ENCODE assay signal across 8 cellular contexts in genomic region chr16:14003119-14003570, GRCh38.
DNase-seq lines count a peak whose midpoint lies in the region; ATAC-seq and TF ChIP-seq lines count a peak whose summit lies in the region.

No MANE protein-coding gene starts in this region.

- H3K9me3 ChIP-seq in SU-DHL-6 (ENCODE audit: insufficient read depth, low read length): no peaks in the 10 kb centered on the region
- H3K9me3 ChIP-seq in neural cell (ENCODE audit: low read length): no peaks in the 10 kb centered on the region

- no peaks in the 10 kb centered on the region for H3K9me2 ChIP-seq in SU-DHL-6 (replicated peaks; ENCODE audit: insufficient read depth, low read length)
- no peaks in the 10 kb centered on the region for H3K9me2 ChIP-seq in neural cell (ENCODE audit: insufficient read depth, low read length)

- no peak for ATAC-seq in GM18517 (IDR thresholded peaks at IDR 0.05; ENCODE audit: unreplicated experiment)

- H3K36me3 ChIP-seq in SU-DHL-6 (ENCODE audit: low read length) (no peaks in the 10 kb centered on the region), neural cell (ENCODE audit: insufficient read depth, low read length) (no peaks in the 10 kb centered on the region)

- no peaks in the 10 kb centered on the region; the same call in 1 of the 2 replicates for H3K27me3 ChIP-seq in SU-DHL-6 (ENCODE audit: low read length)
- H3K27me3 ChIP-seq in neural cell (ENCODE audit: insufficient read depth, low read depth, low read length): no peaks in the 10 kb centered on the region

- peak; percentile 65 for DNase-seq in HEK293T (ENCODE audit: extremely low spot score)
- DNase-seq in foreskin melanocyte: peak; percentile 59
- DNase-seq in activated CD8-positive, alpha-beta memory T cell treated with anti-CD3 and anti-CD28 coated beads for 24 hours: no peak
- no peak for DNase-seq in NCI-H1436 treated with DMSO at 0.1 percent for 48 hours (lab: John Stamatoyannopoulos, UW)
- DNase-seq in activated CD4-positive, CD25-positive, alpha-beta regulatory T cell treated with anti-CD3 and anti-CD28 coated beads, Interleukin-2, amount 50 U/mL, for 72 hours: no peak

- H3K4me2 ChIP-seq in SU-DHL-6 (ENCODE audit: low read depth, low read length, poor library complexity, severe bottlenecking) (no peak overlapping the region), neural cell (ENCODE audit: low read length) (no peak overlapping the region)

- H3K27ac ChIP-seq in SU-DHL-6 (ENCODE audit: low read depth, low read length) (no peak overlapping the region), neural cell (ENCODE audit: low read length) (no peak overlapping the region)

- no peak for TF ChIP-seq EP300 in neural cell (conservative IDR thresholded peaks at IDR 0.05; ENCODE audit: poor library complexity, severe bottlenecking)

- no peaks in the 10 kb centered on the region for H3K79me2 ChIP-seq in SU-DHL-6 (ENCODE audit: insufficient read depth, low read length)
- no peaks in the 10 kb centered on the region for H3K79me2 ChIP-seq in neural cell (replicated peaks; ENCODE audit: insufficient read depth, low read length)

- no peak for TF ChIP-seq RAD21 in neural cell (conservative IDR thresholded peaks at IDR 0.05)

- TF ChIP-seq CTCF in SU-DHL-6 (IDR thresholded peaks at IDR 0.05; ENCODE audit: insufficient read depth, low read length, poor library complexity, severe bottlenecking) (no peak), neural cell (IDR thresholded peaks at IDR 0.05; ENCODE audit: poor library complexity, severe bottlenecking) (peak; percentile 43)

- H3K9ac ChIP-seq in SU-DHL-6 (ENCODE audit: low read length) (no peak overlapping the region), neural cell (ENCODE audit: low read length) (peak overlapping the region; percentile 1)

- POLR2A ChIA-PET in HEK293T (lab: Yijun Ruan, JAX): no interaction called here

- no peaks in the 10 kb centered on the region for H4K20me1 ChIP-seq in SU-DHL-6 (ENCODE audit: low read depth, low read length)
- H4K20me1 ChIP-seq in neural cell (ENCODE audit: insufficient read depth): no peaks in the 10 kb centered on the region

- H3K4me3 ChIP-seq in SU-DHL-6 (ENCODE audit: insufficient read depth, low read length, poor library complexity, severe bottlenecking) (no peak overlapping the region), neural cell (ENCODE audit: low read length) (peak overlapping the region; percentile 48)

- H3F3A ChIP-seq in SU-DHL-6 (ENCODE audit: insufficient read depth) (0 out of 2 replicates have a peak, but pooled peaks cover under 1% of the 10 kb centered on the region), neural cell (ENCODE audit: insufficient read depth, low read length, poor library complexity, severe bottlenecking) (no peaks in the 10 kb centered on the region)

- CTCF ChIA-PET in HEK293T (lab: Yijun Ruan, JAX): interaction anchor here (0.8 kb wide), 1 partner anchor 182 kb away, joined by 3 read pairs; no protein-coding TSS in a partner anchor

- H2AFZ ChIP-seq in SU-DHL-6 (ENCODE audit: low read depth, low read length, severe bottlenecking) (peak overlapping the region; percentile 25), neural cell (ENCODE audit: low read depth, low read length) (peak overlapping the region; percentile 29)

TF ChIP-seq in HEK293T, 16 proteins besides CTCF, POLR2A, EP300 and RAD21:
- TF ChIP-seq ELF4 (IDR thresholded peaks at IDR 0.05): no peak
- TF ChIP-seq SUZ12 (IDR thresholded peaks at IDR 0.05): no peak
- TF ChIP-seq ARNT (IDR thresholded peaks at IDR 0.05): no peak
- no peak for TF ChIP-seq TARDBP (IDR thresholded peaks at IDR 0.05)
- TF ChIP-seq L3MBTL2 (conservative IDR thresholded peaks at IDR 0.05): no peak
- TF ChIP-seq HDGF (IDR thresholded peaks at IDR 0.05; ENCODE audit: borderline replicate concordance): no peak
- TF ChIP-seq CTBP1 (IDR thresholded peaks at IDR 0.05; ENCODE audit: borderline replicate concordance): no peak
- TF ChIP-seq FOXM1 (IDR thresholded peaks at IDR 0.05; ENCODE audit: borderline replicate concordance): no peak
- TF ChIP-seq FOXA1 (IDR thresholded peaks at IDR 0.05): no peak
- no peak for TF ChIP-seq SP1 (IDR thresholded peaks at IDR 0.05)
- TF ChIP-seq FOXK2 (IDR thresholded peaks at IDR 0.05): no peak
- no peak for TF ChIP-seq BHLHE40 (IDR thresholded peaks at IDR 0.05; ENCODE audit: borderline replicate concordance)
- no peak for TF ChIP-seq NFRKB (IDR thresholded peaks at IDR 0.05)
- no peak for TF ChIP-seq LEF1 (IDR thresholded peaks at IDR 0.05; ENCODE audit: borderline replicate concordance)
- TF ChIP-seq PKNOX1 (IDR thresholded peaks at IDR 0.05): no peak
- no peak for TF ChIP-seq ZNF384 (IDR thresholded peaks at IDR 0.05)

TF ChIP-seq in neural cell, 6 proteins besides CTCF, POLR2A, EP300 and RAD21:
- TF ChIP-seq TAF1 (IDR thresholded peaks at IDR 0.05; ENCODE audit: low read depth): no peak
- no peak for TF ChIP-seq EZH2 (IDR thresholded peaks at IDR 0.05; ENCODE audit: borderline replicate concordance, insufficient read depth, low read length, poor library complexity, severe bottlenecking)
- no peak for TF ChIP-seq POLR2AphosphoS5 (IDR thresholded peaks at IDR 0.05)
- TF ChIP-seq SMC3 (conservative IDR thresholded peaks at IDR 0.05; ENCODE audit: poor library complexity): no peak
- TF ChIP-seq MXI1 (conservative IDR thresholded peaks at IDR 0.05; ENCODE audit: poor library complexity, severe bottlenecking): no peak
- TF ChIP-seq REST (IDR thresholded peaks at IDR 0.05; ENCODE audit: borderline replicate concordance): no peak

Comparison
In these comparisons a context has a peak if more than half of its experiments do, and no peak if none do; other contexts are left out.
1. DNase-seq: peak in HEK293T (single experiment) and foreskin melanocyte (single experiment); none in activated CD8-positive, alpha-beta memory T cell treated with anti-CD3 and anti-CD28 coated beads for 24 hours (single experiment), NCI-H1436 treated with DMSO at 0.1 percent for 48 hours (single experiment) and activated CD4-positive, CD25-positive, alpha-beta regulatory T cell treated with anti-CD3 and anti-CD28 coated beads, Interleukin-2, amount 50 U/mL, for 72 hours (single experiment).